Comparison of ENCODE assay signal across 12 cellular contexts in genomic region chr14:72617391-72618011, GRCh38.
DNase-seq lines count a peak whose midpoint lies in the region; ATAC-seq and TF ChIP-seq lines count a peak whose summit lies in the region.
"Had no signal": no experiment of that assay in that cellular context is flagged by ENCODE, and none has a peak within 500 bp of the region (broad histone marks: within the 10 kb centered on the region; RNA-seq: fewer than 3 reads in every experiment).

No MANE protein-coding gene starts in this region.

- WGBS in heart right ventricle, 2 donors, result 18 to 20% methylated on average over 19 of the region's 19 CpGs
- 18 to 24% (median 19%) methylated on average over 19 of the region's 19 CpGs for WGBS in ovary, 3 donors

- H3K4me3 ChIP-seq in BJ (ENCODE audit: low read depth, low read length) (no peak overlapping the region), astrocyte of the spinal cord (ENCODE audit: low read depth, low read length) (no peak overlapping the region), heart right ventricle (peak overlapping the region in 4 of 10 donors; percentile 8 to 22 (median 15)), ovary (no peak overlapping the region), upper lobe of right lung (no peak overlapping the region)

- no peaks in the 10 kb centered on the region for H3K27me3 ChIP-seq in BJ (ENCODE audit: control insufficient read depth, insufficient read depth, low read length)
- H3K27me3 ChIP-seq in heart right ventricle, result no peaks in the 10 kb centered on the region
- H3K27me3 ChIP-seq in ovary, result no peaks in the 10 kb centered on the region
- H3K27me3 ChIP-seq in upper lobe of right lung, result no peaks in the 10 kb centered on the region

- no peak for TF ChIP-seq POLR2A in ovary (IDR thresholded peaks at IDR 0.05)

- no peaks in the 10 kb centered on the region for H3K36me3 ChIP-seq in BJ (ENCODE audit: control insufficient read depth, insufficient read depth, low read length)
- H3K36me3 ChIP-seq in heart right ventricle, result no peaks in the 10 kb centered on the region
- H3K36me3 ChIP-seq in ovary, result no peaks in the 10 kb centered on the region
- no peaks in the 10 kb centered on the region for H3K36me3 ChIP-seq in upper lobe of right lung
- H3K36me3 ChIP-seq: WERI-Rb-1 had no signal

- peak overlapping the region; percentile 15 to 91 (median 86) for H3K27ac ChIP-seq in heart right ventricle
- peak overlapping the region; percentile 44 to 51 for H3K27ac ChIP-seq in ovary
- H3K27ac ChIP-seq in upper lobe of right lung, result no peak overlapping the region
- H3K27ac ChIP-seq: WERI-Rb-1 had no signal

- H3K9me3 ChIP-seq in heart right ventricle (no peaks in the 10 kb centered on the region), ovary (no peaks in the 10 kb centered on the region), upper lobe of right lung (no peaks in the 10 kb centered on the region)

- in situ Hi-C loops in astrocyte of the spinal cord (cut with HindIII; ENCODE audit: low sequenced_read_pairs), result no loop called here

- H3K4me1 ChIP-seq in heart right ventricle (peaks cover 37 to 75% (median 72%) of the 10 kb centered on the region in 9 donors), ovary (ENCODE audit: insufficient read depth) (peaks cover 21% of the 10 kb centered on the region), upper lobe of right lung (no peaks in the 10 kb centered on the region)

- DNase-seq in BJ (ENCODE audit: low read depth) (peak; percentile 55), astrocyte of the spinal cord (ENCODE audit: low read depth, low spot score) (peak; percentile 77), heart right ventricle (peak; percentile 38 to 67), ovary (peak; percentile 31 to 54 (median 47)), epidermal melanocyte (ENCODE audit: insufficient read length, low spot score) (no peak), upper lobe of right lung (no peak), NCI-H2196 treated with DMSO at 0.1 percent for 48 hours (lab: John Stamatoyannopoulos, UW; ENCODE audit: unreplicated experiment) (no peak)
- DNase-seq: NCI-H1436 treated with DMSO at 0.1 percent for 48 hours; stimulated activated CD8-positive, alpha-beta memory T cell treated with anti-CD3 and anti-CD28 coated beads, Interleukin-4, amount 100 ng/mL, for 48 hours; WERI-Rb-1 had no signal

- no peak for TF ChIP-seq EP300 in ovary (IDR thresholded peaks at IDR 0.05)

- peak; percentile 50 to 75 (median 65) for ATAC-seq in heart right ventricle
- no peak for ATAC-seq in upper lobe of right lung
- no peak for ATAC-seq in GM18907 (IDR thresholded peaks at IDR 0.05; ENCODE audit: unreplicated experiment)
- ATAC-seq: Panc1 had no signal

- TF ChIP-seq CTCF in BJ (IDR thresholded peaks at IDR 0.05; ENCODE audit: insufficient read depth, low read depth, low read length) (no peak), astrocyte of the spinal cord (IDR thresholded peaks at IDR 0.05; ENCODE audit: low read depth, low read length) (no peak), heart right ventricle (IDR thresholded peaks at IDR 0.05) (no peak), ovary (IDR thresholded peaks at IDR 0.05) (no peak), upper lobe of right lung (IDR thresholded peaks at IDR 0.05) (no peak)

- POLR2A ChIA-PET in BJ (lab: Charles Lee), result interaction anchor here (0.6 kb wide), 1 partner anchor 69 kb away, joined by 6 read pairs; no protein-coding TSS in a partner anchor

- CTCF ChIA-PET in BJ (lab: Yijun Ruan, JAX), result interaction anchor here (0.6 to 1.7 kb wide), 6 partner anchors 9 to 384 kb away, joined by 3 to 6 read pairs (median 4); no protein-coding TSS in a partner anchor

- intact Hi-C loops in heart right ventricle (cut with DNase I), result loop anchor here in 4 of 10 donors (5.0 to 10.0 kb wide), 3 partner anchors 285 to 290 kb away; no protein-coding TSS in a partner anchor
- intact Hi-C loops in ovary (cut with DNase I), result no loop called here
- intact Hi-C loops in upper lobe of right lung (cut with DNase I), result no loop called here

Comparison
In these comparisons a context has a peak if more than half of its experiments do, and no peak if none do; other contexts are left out.
1. DNase-seq: peak in BJ (single experiment), astrocyte of the spinal cord (single experiment), heart right ventricle (2 of 2) and ovary (5 of 5); none in epidermal melanocyte (single experiment), upper lobe of right lung (single experiment) and NCI-H2196 treated with DMSO at 0.1 percent for 48 hours (single experiment).
2. ATAC-seq: peak in heart right ventricle (8 of 8); none in upper lobe of right lung (single experiment) and GM18907 (single experiment).